25 cellular contexts compared by ENCODE assay signal in the genomic region with DNA sequence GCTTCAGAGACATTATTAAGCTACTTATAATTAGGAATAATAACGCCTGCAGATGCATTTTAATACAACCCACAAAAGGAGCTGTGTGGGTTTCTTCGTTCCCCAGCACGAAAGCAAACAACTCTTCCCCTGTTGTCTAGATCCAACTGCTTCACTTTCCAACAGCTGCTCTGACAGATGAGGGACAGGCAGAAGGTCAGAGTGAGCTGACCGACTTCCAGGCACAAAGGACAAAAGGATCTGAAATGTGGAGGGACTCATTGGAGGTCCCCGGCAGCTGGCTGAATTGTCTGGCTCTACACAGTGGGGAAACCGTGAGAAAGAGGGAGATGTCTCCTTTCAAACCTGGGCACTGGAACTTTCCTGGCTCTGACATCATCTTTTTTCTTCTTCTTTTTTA.
"Had no signal": no experiment of that assay in that cellular context is flagged by ENCODE, and none has a peak within 500 bp of the region (broad histone marks: within the 10 kb centered on the region; RNA-seq: fewer than 3 reads in every experiment).

No MANE protein-coding gene starts in this region.

- H3K4me3 Mint-ChIP-seq: naive thymus-derived CD8-positive, alpha-beta T cell; stimulated activated naive CD8-positive, alpha-beta T cell treated with anti-CD3 and anti-CD28 coated beads, Interleukin-15, amount 100 ng/mL, for 72 hours had no signal

- H3K36me3 Mint-ChIP-seq: naive thymus-derived CD8-positive, alpha-beta T cell had no signal

- H3K27ac Mint-ChIP-seq: naive thymus-derived CD8-positive, alpha-beta T cell; progenitor cell of endocrine pancreas; stimulated activated naive CD8-positive, alpha-beta T cell treated with anti-CD3 and anti-CD28 coated beads, Interleukin-15, amount 100 ng/mL, for 72 hours had no signal

- H3K4me3 ChIP-seq: coronary artery, esophagus squamous epithelium, left lung, right lobe of liver, smooth muscle cell, suprapubic skin, transverse colon, upper lobe of right lung had no signal

- H2AFZ ChIP-seq: parathyroid adenoma had no signal

- H3K9me3 ChIP-seq: esophagus squamous epithelium, left lung, neutrophil, right lobe of liver, suprapubic skin, transverse colon, upper lobe of right lung had no signal

- H3K27me3 ChIP-seq: right lobe of liver, transverse colon, upper lobe of right lung had no signal

- ATAC-seq: left cardiac atrium; left lung; naive thymus-derived CD8-positive, alpha-beta T cell; right lobe of liver; stimulated activated naive CD8-positive, alpha-beta T cell treated with anti-CD3 and anti-CD28 coated beads, Interleukin-15, amount 100 ng/mL, for 72 hours; upper lobe of right lung had no signal

- H3K4me1 ChIP-seq: parathyroid adenoma, right lobe of liver had no signal

- H3K9ac ChIP-seq: parathyroid adenoma had no signal

- H3K4me2 ChIP-seq: smooth muscle cell had no signal

- H3K36me3 ChIP-seq: esophagus squamous epithelium, left lung, neutrophil, right lobe of liver, suprapubic skin, transverse colon, upper lobe of right lung had no signal

- H3K27ac ChIP-seq: coronary artery, esophagus squamous epithelium, left lung, neutrophil, parathyroid adenoma, right lobe of liver, suprapubic skin, transverse colon, upper lobe of right lung had no signal

- H3K9me3 Mint-ChIP-seq: naive thymus-derived CD8-positive, alpha-beta T cell; stimulated activated naive CD8-positive, alpha-beta T cell treated with anti-CD3 and anti-CD28 coated beads, Interleukin-15, amount 100 ng/mL, for 72 hours had no signal

- H3K4me1 Mint-ChIP-seq: naive thymus-derived CD8-positive, alpha-beta T cell; stimulated activated naive CD8-positive, alpha-beta T cell treated with anti-CD3 and anti-CD28 coated beads, Interleukin-15, amount 100 ng/mL, for 72 hours had no signal

- DNase-seq: dermis blood vessel endothelial cell; effector memory CD4-positive, alpha-beta T cell; erythroblast; esophagus squamous epithelium; foreskin melanocyte; left cardiac atrium; left lung; mesendoderm; midbrain; naive thymus-derived CD8-positive, alpha-beta T cell; right lobe of liver; stimulated activated CD4-positive, alpha-beta T cell treated with anti-CD3 and anti-CD28 coated beads, Interleukin-12 subunit alpha, Interleukin-12 subunit beta, amount 100 ng/mL, for 4 hours; stimulated activated CD4-positive, alpha-beta T cell treated with anti-CD3 and anti-CD28 coated beads, Interleukin-1b, Interleukin-23, amount 100 ng/mL, for 48 hours; stimulated activated CD4-positive, alpha-beta T cell treated with anti-CD3 and anti-CD28 coated beads, Interleukin-4, amount 100 ng/mL, for 1 hour; stimulated activated CD8-positive, alpha-beta memory T cell treated with anti-CD3 and anti-CD28 coated beads, Interleukin-4, amount 100 ng/mL, for 48 hours; stimulated activated naive CD4-positive, alpha-beta T cell; stimulated activated naive CD8-positive, alpha-beta T cell treated with anti-CD3 and anti-CD28 coated beads, Interleukin-15, amount 100 ng/mL, for 72 hours; transverse colon; upper lobe of right lung had no signal
